ENCODE assay signal across 1 cellular context in genomic region chr18:112015-112733, GRCh38.
TF ChIP-seq lines count a peak whose summit lies in the region.

No MANE protein-coding gene starts in this region.

TF ChIP-seq in K562, 482 proteins besides CTCF, POLR2A, EP300 and RAD21:
- TF ChIP-seq MAZ (CRISPR knock-in tag; conservative IDR thresholded peaks at IDR 0.05 in 1 of 2, IDR thresholded peaks at IDR 0.05 in 1 of 2) (0 out of 4 replicates have a peak, but pooled peaks of 1 of the 2 experiments have one; percentile 5), NRF1 (conservative IDR thresholded peaks at IDR 0.05 in 1 of 2, IDR thresholded peaks at IDR 0.05 in 1 of 2) (peak in 1 of 2 experiments; percentile 27; a peak in 1 of 4 replicates)
